Comparison of ENCODE assay signal across 1 cellular context in genomic region chr1:200668514-200669313, GRCh38.
TF ChIP-seq lines count a peak whose summit lies in the region.

No MANE protein-coding gene starts in this region.

TF ChIP-seq in HCT116, 20 proteins besides CTCF, POLR2A, EP300 and RAD21 (continued from another document):
- TF ChIP-seq ZFX (IDR thresholded peaks at IDR 0.05) (no peak), SRF (IDR thresholded peaks at IDR 0.05; ENCODE audit: low read depth) (no peak), EZH2 (IDR thresholded peaks at IDR 0.05) (no peak), CBX3 (IDR thresholded peaks at IDR 0.05; ENCODE audit: low read depth) (no peak)
